ENCODE assay signal across 8 cellular contexts in genomic region chr19:3125900-3126524, GRCh38. TPM values are rescaled to one million over a fixed set of nuclear protein-coding genes. Genes with fewer than 3 reads are reported as not detected.
A peak's percentile ranks its signal among the peaks of the same experiment; 100 is the strongest.
DNase-seq lines count a peak whose midpoint lies in the region; ATAC-seq, FAIRE-seq and TF ChIP-seq lines count a peak whose summit lies in the region.

No MANE protein-coding gene starts in this region.

- H3K9ac ChIP-seq in smooth muscle cell (ENCODE audit: low read depth): no peak overlapping the region

- FAIRE-seq in A549 (lab: Jason Lieb, UNC): no peak

- no peak overlapping the region for H3K27ac Mint-ChIP-seq in activated T-helper 2 cell treated with anti-CD3 and anti-CD28 coated beads, Interferon-gamma antibody, Interleukin-2, Interleukin-4, amounts not matched to agents 10 μg/mL and 5 μg/mL and 100 μg/mL, durations not matched to agents 14 hours and 24 hours and 36 hours

- no peaks in the 10 kb centered on the region for H3K27me3 ChIP-seq in cardiac muscle cell
- H3K27me3 ChIP-seq in smooth muscle cell (ENCODE audit: low read depth): no peaks in the 10 kb centered on the region

- no peaks in the 10 kb centered on the region for H3K9me3 Mint-ChIP-seq in activated T-helper 2 cell treated with anti-CD3 and anti-CD28 coated beads, Interferon-gamma antibody, Interleukin-2, Interleukin-4, amounts not matched to agents 10 μg/mL and 5 μg/mL and 100 μg/mL, durations not matched to agents 14 hours and 24 hours and 36 hours

- H3F3A ChIP-seq in smooth muscle cell (ENCODE audit: low read depth): no peaks in the 10 kb centered on the region

- H4K20me1 ChIP-seq in smooth muscle cell (ENCODE audit: low read depth): no peaks in the 10 kb centered on the region

- H3K4me1 ChIP-seq in A549 (no peaks in the 10 kb centered on the region), cardiac muscle cell (ENCODE audit: low read depth) (no peaks in the 10 kb centered on the region), smooth muscle cell (ENCODE audit: low read depth) (no peaks in the 10 kb centered on the region)

- H3K36me3 Mint-ChIP-seq in activated T-helper 2 cell treated with anti-CD3 and anti-CD28 coated beads, Interferon-gamma antibody, Interleukin-2, Interleukin-4, amounts not matched to agents 10 μg/mL and 5 μg/mL and 100 μg/mL, durations not matched to agents 14 hours and 24 hours and 36 hours (ENCODE audit: low read depth): no peaks in the 10 kb centered on the region

- TF ChIP-seq POLR2A in A549 (IDR thresholded peaks at IDR 0.05; ENCODE audit: low read length): no peak

- WGBS in A549 (ENCODE audit: missing lambda C conversion rate): 10% methylated on average over 8 of the region's 14 CpGs
- WGBS in smooth muscle cell (ENCODE audit: low lambda C conversion rate): 21% methylated on average over 13 of the region's 14 CpGs

- H3K4me2 ChIP-seq in A549 (no peak overlapping the region), smooth muscle cell (no peak overlapping the region)

- peak; percentile 86 to 92; a peak in 5 of 6 replicates for ATAC-seq in A549
- no peak for ATAC-seq in HG03097 (IDR thresholded peaks at IDR 0.05; ENCODE audit: low FRiP score, unreplicated experiment)

- H3K9me3 ChIP-seq in A549 (no peaks in the 10 kb centered on the region), cardiac muscle cell (ENCODE audit: low read depth) (no peaks in the 10 kb centered on the region), smooth muscle cell (replicated peaks; ENCODE audit: low read depth) (no peaks in the 10 kb centered on the region)

- TF ChIP-seq RAD21 in A549 (conservative IDR thresholded peaks at IDR 0.05 in 1 of 2, IDR thresholded peaks at IDR 0.05 in 1 of 2): peak; percentile 23 to 28; a peak in 2 of 5 replicates

- no peak overlapping the region for H2AFZ ChIP-seq in smooth muscle cell (ENCODE audit: low read depth)

- no peaks in the 10 kb centered on the region for H3K27me3 Mint-ChIP-seq in activated T-helper 2 cell treated with anti-CD3 and anti-CD28 coated beads, Interferon-gamma antibody, Interleukin-2, Interleukin-4, amounts not matched to agents 10 μg/mL and 5 μg/mL and 100 μg/mL, durations not matched to agents 14 hours and 24 hours and 36 hours (ENCODE audit: low read depth)

- DNase-seq in A549 (ENCODE audit: low read depth in 1 of 2, low spot score in 1 of 2): peak; percentile 33 to 40
- DNase-seq in GM20000 (ENCODE audit: low spot score): peak; percentile 84
- DNase-seq in RPMI8226: peak; percentile 77
- peak; percentile 60 for DNase-seq in activated T-helper 2 cell treated with anti-CD3 and anti-CD28 coated beads, Interferon-gamma antibody, Interleukin-2, Interleukin-4, amounts not matched to agents 10 μg/mL and 5 μg/mL and 100 μg/mL, durations not matched to agents 14 hours and 24 hours and 36 hours (ENCODE audit: low spot score)
- peak; percentile 53 to 61 for DNase-seq in cardiac muscle cell (ENCODE audit: low read depth in 1 of 2, low spot score in 1 of 2)
- DNase-seq in smooth muscle cell (lab: John Stamatoyannopoulos, UW; ENCODE audit: unreplicated experiment): no peak
- no peak for DNase-seq in DMS153 (lab: John Stamatoyannopoulos, UW)

- H3K4me3 ChIP-seq in A549 (no peak overlapping the region), cardiac muscle cell (no peak overlapping the region), smooth muscle cell (no peak overlapping the region)

- peaks cover 16% of the 10 kb centered on the region for H3K4me1 Mint-ChIP-seq in activated T-helper 2 cell treated with anti-CD3 and anti-CD28 coated beads, Interferon-gamma antibody, Interleukin-2, Interleukin-4, amounts not matched to agents 10 μg/mL and 5 μg/mL and 100 μg/mL, durations not matched to agents 14 hours and 24 hours and 36 hours (ENCODE audit: low read depth)

- H3K36me3 ChIP-seq in cardiac muscle cell (no peaks in the 10 kb centered on the region), smooth muscle cell (ENCODE audit: low read depth) (no peaks in the 10 kb centered on the region)

- H3K4me3 Mint-ChIP-seq in activated T-helper 2 cell treated with anti-CD3 and anti-CD28 coated beads, Interferon-gamma antibody, Interleukin-2, Interleukin-4, amounts not matched to agents 10 μg/mL and 5 μg/mL and 100 μg/mL, durations not matched to agents 14 hours and 24 hours and 36 hours (ENCODE audit: low read depth): no peak overlapping the region

- POLR2A ChIA-PET in A549 (lab: Yijun Ruan, JAX): no interaction called here

- H3K27ac ChIP-seq in A549: no peak overlapping the region
- no peak overlapping the region for H3K27ac ChIP-seq in cardiac muscle cell
- no peak overlapping the region for H3K27ac ChIP-seq in smooth muscle cell (ENCODE audit: low read depth)

- no peak for TF ChIP-seq EP300 in A549 (IDR thresholded peaks at IDR 0.05)

- CTCF ChIA-PET in A549 (lab: Yijun Ruan, JAX): interaction anchor here (0.6 to 9.8 kb wide), 20 partner anchors 9 to 587 kb away, joined by 3 to 164 read pairs (median 5); no protein-coding TSS in a partner anchor

- TF ChIP-seq CTCF in A549 (IDR thresholded peaks at IDR 0.05) (peak; percentile 58), GM20000 (IDR thresholded peaks at IDR 0.05; ENCODE audit: extremely low read depth, missing control alignments) (peak; percentile 69), cardiac muscle cell (IDR thresholded peaks at IDR 0.05; ENCODE audit: low read depth, low read length) (peak; percentile 83), smooth muscle cell (IDR thresholded peaks at IDR 0.05; ENCODE audit: borderline replicate concordance, insufficient read depth, poor library complexity, severe bottlenecking) (peak; percentile 43)

- no peaks in the 10 kb centered on the region for H3K79me2 ChIP-seq in smooth muscle cell (ENCODE audit: low read depth)

- intact Hi-C loops in activated T-helper 2 cell treated with anti-CD3 and anti-CD28 coated beads, Interferon-gamma antibody, Interleukin-2, Interleukin-4, amounts not matched to agents 10 μg/mL and 5 μg/mL and 100 μg/mL, durations not matched to agents 14 hours and 24 hours and 36 hours (cut with micrococcal nuclease): no loop called here

TF ChIP-seq in A549, 52 proteins besides CTCF, POLR2A, EP300 and RAD21:
- TF ChIP-seq ZNF302 (CRISPR knock-in tag; IDR thresholded peaks at IDR 0.05) (no peak), SMC3 (IDR thresholded peaks at IDR 0.05) (peak; percentile 63)

RNA-seq across cellular contexts. Expression of gene GNA15, which starts 9.8 kb away (rescaled TPM):
- polyA plus RNA-seq in A549 (2011; rRNA removed) (0.06 and 0.07 TPM in 2 replicates), A549 (2017; fragmentation: RNase III; extraction: RNeasy Plus Mini Kit Qiagen cat#74134 plus additional on column Dnase treatment) (0.04 TPM in 1 of 3 replicates, not detected in the others), cardiac muscle cell (not detected in 2 replicates), smooth muscle cell (0.43 and 1.2 TPM in 2 replicates)
- 0.07 and 0.10 TPM in 2 replicates for polyA plus RNA-seq in A549 (2012; cell fraction: cytosol; rRNA removed)
- polyA plus RNA-seq in A549 (2012; cell fraction: nucleus; rRNA removed): 0.16 TPM in 1 of 2 replicates, not detected in the other
- polyA minus RNA-seq in A549 (2011; rRNA and poly(A)+ RNA removed): not detected in 2 replicates
- total RNA-seq in activated T-helper 2 cell treated with anti-CD3 and anti-CD28 coated beads, Interferon-gamma antibody, Interleukin-2, Interleukin-4, amounts not matched to agents 10 μg/mL and 5 μg/mL and 100 μg/mL, durations not matched to agents 14 hours and 24 hours and 36 hours: 174 and 176 TPM in 2 replicates
- total RNA-seq in cardiac muscle cell (0.12 TPM in 1 of 2 replicates, not detected in the other), smooth muscle cell (1.5 and 1.8 TPM in 2 replicates)

RNA-seq across cellular contexts. Expression of gene GNA11, which starts 31.9 kb away (rescaled TPM):
- polyA plus RNA-seq in A549 (2011; rRNA removed) (5.5 and 8.6 TPM in 2 replicates), A549 (2017; fragmentation: RNase III; extraction: RNeasy Plus Mini Kit Qiagen cat#74134 plus additional on column Dnase treatment) (29.0 to 32.8 TPM (median 30.5 TPM) in 3 replicates), cardiac muscle cell (60.8 and 63.3 TPM in 2 replicates), smooth muscle cell (57.4 and 71.5 TPM in 2 replicates)
- polyA plus RNA-seq in A549 (2012; cell fraction: cytosol; rRNA removed): 24.3 and 29.2 TPM in 2 replicates
- polyA plus RNA-seq in A549 (2012; cell fraction: nucleus; rRNA removed): 26.9 and 28.9 TPM in 2 replicates
- 6.7 and 19.2 TPM in 2 replicates for polyA minus RNA-seq in A549 (2011; rRNA and poly(A)+ RNA removed)
- total RNA-seq in activated T-helper 2 cell treated with anti-CD3 and anti-CD28 coated beads, Interferon-gamma antibody, Interleukin-2, Interleukin-4, amounts not matched to agents 10 μg/mL and 5 μg/mL and 100 μg/mL, durations not matched to agents 14 hours and 24 hours and 36 hours: 5.6 and 7.1 TPM in 2 replicates
- total RNA-seq in cardiac muscle cell (36.5 and 47.5 TPM in 2 replicates), smooth muscle cell (16.3 and 16.9 TPM in 2 replicates)

RNA-seq across cellular contexts. Expression of gene S1PR4, which starts 52.6 kb away (rescaled TPM):
- polyA plus RNA-seq in A549 (2011; rRNA removed) (0.09 TPM in 1 of 2 replicates, not detected in the other), A549 (2017; fragmentation: RNase III; extraction: RNeasy Plus Mini Kit Qiagen cat#74134 plus additional on column Dnase treatment) (0.08 to 0.33 TPM (median 0.17 TPM) in 3 replicates), cardiac muscle cell (0.11 TPM in 1 of 2 replicates, not detected in the other), smooth muscle cell (not detected in 2 replicates)
- 0.19 and 0.22 TPM in 2 replicates for polyA plus RNA-seq in A549 (2012; cell fraction: cytosol; rRNA removed)
- 0.77 and 1.0 TPM in 2 replicates for polyA plus RNA-seq in A549 (2012; cell fraction: nucleus; rRNA removed)
- polyA minus RNA-seq in A549 (2011; rRNA and poly(A)+ RNA removed): not detected in 2 replicates
- total RNA-seq in activated T-helper 2 cell treated with anti-CD3 and anti-CD28 coated beads, Interferon-gamma antibody, Interleukin-2, Interleukin-4, amounts not matched to agents 10 μg/mL and 5 μg/mL and 100 μg/mL, durations not matched to agents 14 hours and 24 hours and 36 hours: 48.5 and 48.9 TPM in 2 replicates
- total RNA-seq in cardiac muscle cell (not detected in 2 replicates), smooth muscle cell (not detected in 2 replicates)

RNA-seq across cellular contexts. Expression of gene NCLN, which starts 59.7 kb away (rescaled TPM):
- 22.8 and 27.6 TPM in 2 replicates for polyA plus RNA-seq in A549 (2011; rRNA removed)
- 67.0 and 93.6 TPM in 2 replicates for polyA plus RNA-seq in A549 (2012; cell fraction: cytosol; rRNA removed)
- polyA plus RNA-seq in A549 (2012; cell fraction: nucleus; rRNA removed): 158 and 222 TPM in 2 replicates
- polyA plus RNA-seq in A549 (2017; fragmentation: RNase III; extraction: RNeasy Plus Mini Kit Qiagen cat#74134 plus additional on column Dnase treatment): 55.5 to 58.5 TPM (median 55.5 TPM) in 3 replicates
- polyA minus RNA-seq in A549 (2011; rRNA and poly(A)+ RNA removed): 22.9 and 32.2 TPM in 2 replicates
- total RNA-seq in activated T-helper 2 cell treated with anti-CD3 and anti-CD28 coated beads, Interferon-gamma antibody, Interleukin-2, Interleukin-4, amounts not matched to agents 10 μg/mL and 5 μg/mL and 100 μg/mL, durations not matched to agents 14 hours and 24 hours and 36 hours: 86.3 and 88.1 TPM in 2 replicates
- total RNA-seq in cardiac muscle cell: 30.6 and 40.0 TPM in 2 replicates
- 36.2 and 55.7 TPM in 2 replicates for polyA plus RNA-seq in cardiac muscle cell
- 24.2 and 44.5 TPM in 2 replicates for total RNA-seq in smooth muscle cell
- polyA plus RNA-seq in smooth muscle cell: 95.9 and 97.4 TPM in 2 replicates

Comparison
In these comparisons a context has a peak if more than half of its experiments do, and no peak if none do; other contexts are left out.
1. DNase-seq: peak in A549 (2 of 2), GM20000 (single experiment), RPMI8226 (single experiment), activated T-helper 2 cell treated with anti-CD3 and anti-CD28 coated beads, Interferon-gamma antibody, Interleukin-2, Interleukin-4, amounts not matched to agents 10 μg/mL and 5 μg/mL and 100 μg/mL, durations not matched to agents 14 hours and 24 hours and 36 hours (single experiment) and cardiac muscle cell (2 of 2); none in smooth muscle cell (single experiment) and DMS153 (single experiment).
2. RNA of gene GNA15, which starts 9.8 kb away (total RNA-seq): 174 to 176 TPM in activated T-helper 2 cell treated with anti-CD3 and anti-CD28 coated beads, Interferon-gamma antibody, Interleukin-2, Interleukin-4, amounts not matched to agents 10 μg/mL and 5 μg/mL and 100 μg/mL, durations not matched to agents 14 hours and 24 hours and 36 hours; 1.5 to 1.8 TPM in smooth muscle cell and 0.12 TPM in cardiac muscle cell; every median in the first group is over 10 times any median in the second.
3. RNA of gene S1PR4, which starts 52.6 kb away (total RNA-seq): 48.5 to 48.9 TPM in activated T-helper 2 cell treated with anti-CD3 and anti-CD28 coated beads, Interferon-gamma antibody, Interleukin-2, Interleukin-4, amounts not matched to agents 10 μg/mL and 5 μg/mL and 100 μg/mL, durations not matched to agents 14 hours and 24 hours and 36 hours; not detected in cardiac muscle cell and not detected in smooth muscle cell; every median in the first group is over 10 times any median in the second.
4. Peak in every context shown above with its lines, with median percentiles within 50 percentile points of each other: CTCF ChIP-seq.